In the genomic region with DNA sequence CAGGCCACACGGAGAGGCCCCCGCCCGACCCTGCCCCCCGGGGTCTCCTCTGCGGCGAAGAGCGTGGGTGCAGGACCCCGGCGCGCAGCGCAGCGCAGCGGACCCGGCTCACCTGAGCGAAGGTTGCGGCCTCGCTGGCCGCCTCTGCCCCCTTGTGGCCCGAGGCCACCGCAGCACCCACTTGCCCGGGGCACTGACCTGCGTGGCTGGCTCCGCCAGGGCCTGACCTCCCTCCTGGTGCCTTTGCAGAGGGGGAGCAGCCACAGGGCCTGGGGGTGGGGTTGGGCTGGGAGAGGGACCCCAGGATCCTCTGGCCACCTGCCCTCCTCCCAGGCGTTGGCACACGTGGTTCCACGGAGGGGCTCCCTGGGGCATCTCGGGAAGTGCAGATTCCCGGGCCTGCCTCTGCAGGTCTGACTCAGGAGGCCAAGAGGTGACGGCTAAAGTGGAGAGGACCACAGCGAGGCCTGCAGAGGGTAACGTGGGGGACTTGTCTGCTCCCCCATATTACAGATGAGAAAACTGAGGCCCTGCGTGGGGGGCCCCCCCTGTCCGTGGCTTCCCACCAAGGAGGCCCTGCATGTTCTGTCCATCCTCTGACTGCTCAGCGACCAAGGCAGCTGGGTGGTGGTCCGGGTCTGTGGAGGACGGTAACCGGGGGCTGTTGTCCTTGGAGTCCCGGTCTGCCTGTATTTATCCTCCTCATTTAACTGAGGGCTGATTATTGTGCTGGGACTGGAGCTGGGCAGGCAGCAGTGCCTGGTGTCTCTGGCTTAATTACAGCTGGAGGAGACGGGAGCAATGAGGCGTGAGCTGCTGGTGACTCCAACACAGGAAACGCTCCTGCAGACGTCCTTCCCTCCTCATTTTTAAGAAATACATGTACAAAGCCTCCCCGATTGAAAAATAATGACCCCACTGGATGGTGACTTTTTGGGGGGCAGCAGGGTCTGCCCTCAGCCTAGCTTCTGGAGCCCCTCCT, we compare ENCODE assay signal across 8 cellular contexts.
DNase-seq lines count a peak whose midpoint lies in the region; ATAC-seq and TF ChIP-seq lines count a peak whose summit lies in the region.

No MANE protein-coding gene starts in this region.

- CTCF ChIA-PET in A673 (lab: Charles Lee), result no interaction called here

- H3K4me1 ChIP-seq in A673 (ENCODE audit: insufficient read depth, low read length, poor library complexity, severe bottlenecking), result peaks cover 10% of the 10 kb centered on the region
- peaks cover 6% of the 10 kb centered on the region for H3K4me1 ChIP-seq in NT2/D1 (ENCODE audit: insufficient read depth, insufficient read length)

- H3K36me3 ChIP-seq in A673 (ENCODE audit: insufficient read depth, low read length, poor library complexity, severe bottlenecking) (no peaks in the 10 kb centered on the region), NT2/D1 (ENCODE audit: insufficient read depth, insufficient read length, low read length) (no peaks in the 10 kb centered on the region)

- no peak overlapping the region for H3K27ac ChIP-seq in A673 (ENCODE audit: low read depth, low read length, poor library complexity, severe bottlenecking)

- no TSS peak for BruUV-seq in A673 (replicated peaks; lab: Mats Ljungman, UMichigan)

- H3K4me3 ChIP-seq in A673 (ENCODE audit: low read depth, low read length, poor library complexity, severe bottlenecking), result no peak overlapping the region
- H3K4me3 ChIP-seq in NT2/D1 (ENCODE audit: insufficient read length, low read depth), result no peak overlapping the region
- peak overlapping the region; percentile 2 for H3K4me3 ChIP-seq in iPS-11a (ENCODE audit: low read depth, low read length)

- no peaks in the 10 kb centered on the region for H3K27me3 ChIP-seq in A673 (replicated peaks; ENCODE audit: insufficient read depth, low read depth, low read length, poor library complexity)
- no peaks in the 10 kb centered on the region for H3K27me3 ChIP-seq in NT2/D1 (ENCODE audit: insufficient read depth, insufficient read length)

- H3K9ac ChIP-seq in NT2/D1 (ENCODE audit: insufficient read length, low read depth), result peak overlapping the region; percentile 44

- no peaks in the 10 kb centered on the region for H3K9me3 ChIP-seq in A673 (ENCODE audit: low read depth, low read length, poor library complexity, severe bottlenecking)
- no peaks in the 10 kb centered on the region for H3K9me3 ChIP-seq in NT2/D1 (ENCODE audit: insufficient read depth, low read length)

- ATAC-seq in GM18511 (IDR thresholded peaks at IDR 0.05; ENCODE audit: unreplicated experiment), result peak; percentile 66
- no peak for ATAC-seq in HG03025 (IDR thresholded peaks at IDR 0.05; ENCODE audit: low FRiP score, unreplicated experiment)

- TF ChIP-seq CTCF in A673 (conservative IDR thresholded peaks at IDR 0.05; ENCODE audit: low read depth, low read length), result no peak; the same call in 1 of the 2 replicates

- DNase-seq in A673 (ENCODE audit: low spot score), result peak; percentile 63
- no peak for DNase-seq in NT2/D1 (ENCODE audit: low read depth, low spot score)
- DNase-seq in activated naive CD4-positive, alpha-beta T cell treated with anti-CD3 and anti-CD28 coated beads, Interleukin-2, amount 50 U/mL, for 16 hours, result peak; percentile 40
- peak; percentile 26 to 36 for DNase-seq in stimulated activated CD4-positive, alpha-beta T cell treated with anti-CD3 and anti-CD28 coated beads, Interleukin-2, amount 100 ng/mL, for 48 hours
- DNase-seq in SK-N-DZ (ENCODE audit: low spot score), result no peak

- intact Hi-C loops in A673 (cut with micrococcal nuclease; ENCODE audit: unreplicated experiment), result loop anchor here (2.0 kb wide), 1 partner anchor 272 kb away; no protein-coding TSS in a partner anchor

- POLR2A ChIA-PET in A673 (lab: Charles Lee; ENCODE audit: low non-redundant PET), result no interaction called here

Comparison
In these comparisons a context has a peak if more than half of its experiments do, and no peak if none do; other contexts are left out.
1. DNase-seq: peak in A673 (single experiment), activated naive CD4-positive, alpha-beta T cell treated with anti-CD3 and anti-CD28 coated beads, Interleukin-2, amount 50 U/mL, for 16 hours (single experiment) and stimulated activated CD4-positive, alpha-beta T cell treated with anti-CD3 and anti-CD28 coated beads, Interleukin-2, amount 100 ng/mL, for 48 hours (2 of 2); none in NT2/D1 (single experiment) and SK-N-DZ (single experiment).